Comparison of ENCODE assay signal across 1 cellular context in genomic region chr20:49281059-49281912, GRCh38.
A peak's percentile ranks its signal among the peaks of the same experiment; 100 is the strongest.
TF ChIP-seq lines count a peak whose summit lies in the region.

No MANE protein-coding gene starts in this region.

TF ChIP-seq in HepG2, 621 proteins besides CTCF, POLR2A, EP300 and RAD21 (continued from another document and continues in another):
- TF ChIP-seq ZNF230 (CRISPR knock-in tag; IDR thresholded peaks at IDR 0.05) (no peak), NFE2L2 (IDR thresholded peaks at IDR 0.05; ENCODE audit: low read length) (peak; percentile 29; the same call in 1 of the 2 replicates), REXO4 (CRISPR knock-in tag; IDR thresholded peaks at IDR 0.05; ENCODE audit: borderline replicate concordance) (no peak), E2F2 (CRISPR knock-in tag; IDR thresholded peaks at IDR 0.05; ENCODE audit: borderline replicate concordance) (no peak), TOPORS (CRISPR knock-in tag; IDR thresholded peaks at IDR 0.05) (0 out of 2 replicates have a peak, but pooled peaks have one; percentile 25), ZNF362 (CRISPR knock-in tag; IDR thresholded peaks at IDR 0.05; ENCODE audit: borderline replicate concordance) (no peak), ZNF558 (CRISPR knock-in tag; IDR thresholded peaks at IDR 0.05; ENCODE audit: borderline replicate concordance) (peak; percentile 82; the same call in 1 of the 2 replicates), RARA (CRISPR knock-in tag; IDR thresholded peaks at IDR 0.05) (0 out of 2 replicates have a peak, but pooled peaks have one; percentile 17), RELA (CRISPR knock-in tag; IDR thresholded peaks at IDR 0.05) (no peak), ZNF318 (CRISPR knock-in tag; IDR thresholded peaks at IDR 0.05) (no peak), PRDM10 (CRISPR knock-in tag; IDR thresholded peaks at IDR 0.05; ENCODE audit: low read depth) (0 out of 2 replicates have a peak, but pooled peaks have one; percentile 43), SIN3A (IDR thresholded peaks at IDR 0.05; ENCODE audit: borderline replicate concordance, low read depth, low read length) (peak; percentile 97), ZNF350 (CRISPR knock-in tag; IDR thresholded peaks at IDR 0.05; ENCODE audit: borderline replicate concordance, low read depth) (no peak), KMT2B (CRISPR knock-in tag; IDR thresholded peaks at IDR 0.05) (no peak), ZSCAN21 (CRISPR knock-in tag; IDR thresholded peaks at IDR 0.05; ENCODE audit: borderline replicate concordance) (no peak), ZBTB1 (CRISPR knock-in tag; IDR thresholded peaks at IDR 0.05; ENCODE audit: borderline replicate concordance) (no peak), MAFG (CRISPR knock-in tag; IDR thresholded peaks at IDR 0.05) (no peak), ZHX2 (IDR thresholded peaks at IDR 0.05; ENCODE audit: low read depth) (no peak), ZHX2 (CRISPR knock-in tag; IDR thresholded peaks at IDR 0.05; ENCODE audit: borderline replicate concordance) (no peak), ZNF10 (CRISPR knock-in tag; IDR thresholded peaks at IDR 0.05; ENCODE audit: borderline replicate concordance, low read depth) (no peak), ZNF747 (CRISPR knock-in tag; IDR thresholded peaks at IDR 0.05; ENCODE audit: borderline replicate concordance) (no peak), ZNF674 (CRISPR knock-in tag; IDR thresholded peaks at IDR 0.05; ENCODE audit: low read depth) (no peak), RORA (CRISPR knock-in tag; IDR thresholded peaks at IDR 0.05) (peak; percentile 78; the same call in 1 of the 2 replicates), FOXJ3 (CRISPR knock-in tag; IDR thresholded peaks at IDR 0.05; ENCODE audit: borderline replicate concordance) (peak; percentile 59; the same call in 1 of the 2 replicates), ADNP (CRISPR knock-in tag; IDR thresholded peaks at IDR 0.05) (no peak)
- TF ChIP-seq, protein P1, sequence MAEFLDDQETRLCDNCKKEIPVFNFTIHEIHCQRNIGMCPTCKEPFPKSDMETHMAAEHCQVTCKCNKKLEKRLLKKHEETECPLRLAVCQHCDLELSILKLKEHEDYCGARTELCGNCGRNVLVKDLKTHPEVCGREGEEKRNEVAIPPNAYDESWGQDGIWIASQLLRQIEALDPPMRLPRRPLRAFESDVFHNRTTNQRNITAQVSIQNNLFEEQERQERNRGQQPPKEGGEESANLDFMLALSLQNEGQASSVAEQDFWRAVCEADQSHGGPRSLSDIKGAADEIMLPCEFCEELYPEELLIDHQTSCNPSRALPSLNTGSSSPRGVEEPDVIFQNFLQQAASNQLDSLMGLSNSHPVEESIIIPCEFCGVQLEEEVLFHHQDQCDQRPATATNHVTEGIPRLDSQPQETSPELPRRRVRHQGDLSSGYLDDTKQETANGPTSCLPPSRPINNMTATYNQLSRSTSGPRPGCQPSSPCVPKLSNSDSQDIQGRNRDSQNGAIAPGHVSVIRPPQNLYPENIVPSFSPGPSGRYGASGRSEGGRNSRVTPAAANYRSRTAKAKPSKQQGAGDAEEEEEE (CRISPR knock-in tag; IDR thresholded peaks at IDR 0.05; ENCODE audit: borderline replicate concordance): no peak
- TF ChIP-seq, protein P2, sequence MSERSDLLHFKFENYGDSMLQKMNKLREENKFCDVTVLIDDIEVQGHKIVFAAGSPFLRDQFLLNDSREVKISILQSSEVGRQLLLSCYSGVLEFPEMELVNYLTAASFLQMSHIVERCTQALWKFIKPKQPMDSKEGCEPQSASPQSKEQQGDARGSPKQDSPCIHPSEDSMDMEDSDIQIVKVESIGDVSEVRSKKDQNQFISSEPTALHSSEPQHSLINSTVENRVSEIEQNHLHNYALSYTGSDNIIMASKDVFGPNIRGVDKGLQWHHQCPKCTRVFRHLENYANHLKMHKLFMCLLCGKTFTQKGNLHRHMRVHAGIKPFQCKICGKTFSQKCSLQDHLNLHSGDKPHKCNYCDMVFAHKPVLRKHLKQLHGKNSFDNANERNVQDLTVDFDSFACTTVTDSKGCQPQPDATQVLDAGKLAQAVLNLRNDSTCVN (CRISPR knock-in tag; IDR thresholded peaks at IDR 0.05; ENCODE audit: borderline replicate concordance): no peak
- TF ChIP-seq, protein P3, sequence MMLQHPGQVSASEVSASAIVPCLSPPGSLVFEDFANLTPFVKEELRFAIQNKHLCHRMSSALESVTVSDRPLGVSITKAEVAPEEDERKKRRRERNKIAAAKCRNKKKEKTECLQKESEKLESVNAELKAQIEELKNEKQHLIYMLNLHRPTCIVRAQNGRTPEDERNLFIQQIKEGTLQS (CRISPR knock-in tag; IDR thresholded peaks at IDR 0.05): no peak
